ENCODE assay signal across 8 cellular contexts in the genomic region with DNA sequence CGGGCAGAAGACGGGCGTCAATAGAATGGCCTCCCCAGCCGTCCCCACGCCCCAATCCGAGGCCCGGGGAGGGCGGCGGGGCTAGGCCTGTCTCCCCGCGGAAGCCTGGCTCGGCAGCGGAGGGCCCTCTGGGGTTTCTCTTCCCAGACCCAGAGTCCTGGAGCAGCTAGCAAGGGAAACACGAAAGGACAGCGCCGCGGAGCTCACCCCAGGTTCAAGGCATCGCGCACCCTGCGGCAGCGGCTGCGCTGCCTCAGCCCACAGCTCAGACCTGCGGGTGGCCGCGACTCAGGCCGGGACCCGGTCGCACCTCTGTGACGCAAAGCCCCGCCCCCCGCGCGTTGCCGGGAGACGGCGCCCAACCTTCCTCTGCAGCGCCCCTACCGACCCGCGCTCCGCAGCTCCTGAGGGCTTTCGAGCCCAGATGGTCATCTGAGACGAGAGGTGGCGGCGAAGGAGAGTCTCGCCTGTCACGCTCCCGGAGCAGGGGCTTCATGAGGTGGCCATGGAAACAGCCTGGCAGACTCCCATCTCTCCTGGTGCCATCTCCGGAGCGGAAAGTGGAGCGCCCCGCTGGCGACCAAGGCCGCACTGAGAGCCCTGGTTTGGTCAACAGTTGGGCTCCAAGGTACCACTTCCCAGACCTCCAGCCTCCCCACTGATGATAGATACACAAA.
DNase-seq lines count a peak whose midpoint lies in the region; ATAC-seq lines count a peak whose summit lies in the region.

A gene with protein sequence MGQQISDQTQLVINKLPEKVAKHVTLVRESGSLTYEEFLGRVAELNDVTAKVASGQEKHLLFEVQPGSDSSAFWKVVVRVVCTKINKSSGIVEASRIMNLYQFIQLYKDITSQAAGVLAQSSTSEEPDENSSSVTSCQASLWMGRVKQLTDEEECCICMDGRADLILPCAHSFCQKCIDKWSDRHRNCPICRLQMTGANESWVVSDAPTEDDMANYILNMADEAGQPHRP (minus strand): TSS at position 273 of the 677 bp plus-strand sequence. CDS start 7,029 bp downstream, outside the sequence.

- peak; percentile 97 for ATAC-seq in GM19043 (IDR thresholded peaks at IDR 0.05; ENCODE audit: low read depth, unreplicated experiment)
- peak; percentile 94 for ATAC-seq in HG03378 (IDR thresholded peaks at IDR 0.05; ENCODE audit: unreplicated experiment)

- DNase-seq in Ammon's horn (ENCODE audit: low spot score) = peak; percentile 96
- peak; percentile 90 for DNase-seq in NCI-H446 treated with DMSO at 0.1 percent for 48 hours (lab: John Stamatoyannopoulos, UW)
- DNase-seq in activated CD4-positive, alpha-beta T cell treated with anti-CD3 and anti-CD28 coated beads for 4 hours = peak; percentile 94 to 96
- DNase-seq in stimulated activated CD4-positive, alpha-beta T cell treated with anti-CD3 and anti-CD28 coated beads, Interleukin-1b, Interleukin-23, amount 100 ng/mL, for 48 hours = peak; percentile 95

- no peaks in the 10 kb centered on the region for H3K27me3 ChIP-seq in layer of hippocampus (ENCODE audit: control insufficient read depth, insufficient read depth, low read length)

- H3K27ac ChIP-seq in cingulate gyrus (ENCODE audit: low read depth, low read length) (peak within 1 kb of the TSS; percentile 73), layer of hippocampus (ENCODE audit: low read depth, low read length) (peak within 1 kb of the TSS; percentile 90)

Comparison
In these comparisons a context has a peak if more than half of its experiments do, and no peak if none do; other contexts are left out.
1. Peak in every context shown above with its lines: DNase-seq, ATAC-seq and H3K27ac ChIP-seq.